ENCODE assay signal across 12 cellular contexts in genomic region chr1:25476186-25477097, GRCh38.
DNase-seq lines count a peak whose midpoint lies in the region; ATAC-seq and TF ChIP-seq lines count a peak whose summit lies in the region.
"Had no signal": no experiment of that assay in that cellular context is flagged by ENCODE, and none has a peak within 500 bp of the region (broad histone marks: within the 10 kb centered on the region; RNA-seq: fewer than 3 reads in every experiment).

No MANE protein-coding gene starts in this region.

- no peaks in the 10 kb centered on the region for H3K9me3 Mint-ChIP-seq in activated naive CD4-positive, alpha-beta T cell treated with anti-CD3 and anti-CD28 coated beads, Interleukin-2, amount 50 U/mL, for 24 hours
- H3K9me3 Mint-ChIP-seq in central memory CD8-positive, alpha-beta T cell: no peaks in the 10 kb centered on the region
- no peaks in the 10 kb centered on the region for H3K9me3 Mint-ChIP-seq in stimulated activated naive B cell treated with anti-CD40 and anti-IgM and Interleukin-4, amounts not matched to agents 10 μg/mL and 1 μg/mL and 100 μg/mL, for 72 hours

- peak overlapping the region; percentile 96 for H3K27ac Mint-ChIP-seq in activated naive CD4-positive, alpha-beta T cell treated with anti-CD3 and anti-CD28 coated beads, Interleukin-2, amount 50 U/mL, for 24 hours
- H3K27ac Mint-ChIP-seq in central memory CD8-positive, alpha-beta T cell (ENCODE audit: low read depth): peak overlapping the region; percentile 22
- H3K27ac Mint-ChIP-seq in stimulated activated naive B cell treated with anti-CD40 and anti-IgM and Interleukin-4, amounts not matched to agents 10 μg/mL and 1 μg/mL and 100 μg/mL, for 72 hours: peak overlapping the region; percentile 31

- no peak for TF ChIP-seq CTCF in GM13977 (IDR thresholded peaks at IDR 0.05; ENCODE audit: extremely low read depth, insufficient read depth, missing control alignments)

- peaks cover 4% of the 10 kb centered on the region for H3K36me3 Mint-ChIP-seq in activated naive CD4-positive, alpha-beta T cell treated with anti-CD3 and anti-CD28 coated beads, Interleukin-2, amount 50 U/mL, for 24 hours
- H3K36me3 Mint-ChIP-seq in central memory CD8-positive, alpha-beta T cell (ENCODE audit: insufficient read depth): peaks cover 8% of the 10 kb centered on the region
- H3K36me3 Mint-ChIP-seq in stimulated activated naive B cell treated with anti-CD40 and anti-IgM and Interleukin-4, amounts not matched to agents 10 μg/mL and 1 μg/mL and 100 μg/mL, for 72 hours: peaks cover 9 to 16% of the 10 kb centered on the region in 2 donors

- no peaks in the 10 kb centered on the region for H3K27me3 Mint-ChIP-seq in activated naive CD4-positive, alpha-beta T cell treated with anti-CD3 and anti-CD28 coated beads, Interleukin-2, amount 50 U/mL, for 24 hours
- no peaks in the 10 kb centered on the region for H3K27me3 Mint-ChIP-seq in central memory CD8-positive, alpha-beta T cell
- H3K27me3 Mint-ChIP-seq in stimulated activated naive B cell treated with anti-CD40 and anti-IgM and Interleukin-4, amounts not matched to agents 10 μg/mL and 1 μg/mL and 100 μg/mL, for 72 hours: no peaks in the 10 kb centered on the region

- in situ Hi-C loops in GM13977 (cut with MboI; ENCODE audit: low pct_unique_long_range_greater_than_20kb, low sequenced_read_pairs, unreplicated experiment): no loop called here

- DNase-seq in activated naive CD4-positive, alpha-beta T cell treated with anti-CD3 and anti-CD28 coated beads, Interleukin-2, amount 50 U/mL, for 16 hours: no peak
- peak; percentile 82 for DNase-seq in NCI-H524 treated with DMSO at 0.1 percent for 48 hours (lab: John Stamatoyannopoulos, UW)
- DNase-seq in central memory CD8-positive, alpha-beta T cell (ENCODE audit: low spot score in 2 of 2): no peak
- no peak for DNase-seq in stimulated activated naive B cell treated with anti-CD40 and anti-IgM and Interleukin-4, amounts not matched to agents 10 μg/mL and 1 μg/mL and 100 μg/mL, for 72 hours
- DNase-seq in SKM-1 treated with dmso at 0.1 percent for 144 hours (lab: John Stamatoyannopoulos, UW; ENCODE audit: unreplicated experiment): no peak
- DNase-seq in GM13977 (ENCODE audit: low spot score): no peak
- no peak for DNase-seq in NCI-H1048 (lab: John Stamatoyannopoulos, UW)
- DNase-seq: KBM-7, NCI-H774, retina, upper lobe of left lung had no signal

- peaks cover 61% of the 10 kb centered on the region for H3K4me1 Mint-ChIP-seq in activated naive CD4-positive, alpha-beta T cell treated with anti-CD3 and anti-CD28 coated beads, Interleukin-2, amount 50 U/mL, for 24 hours
- H3K4me1 Mint-ChIP-seq in central memory CD8-positive, alpha-beta T cell: peaks cover 36% of the 10 kb centered on the region
- peaks cover 24 to 51% of the 10 kb centered on the region in 2 donors for H3K4me1 Mint-ChIP-seq in stimulated activated naive B cell treated with anti-CD40 and anti-IgM and Interleukin-4, amounts not matched to agents 10 μg/mL and 1 μg/mL and 100 μg/mL, for 72 hours

- no peak for ATAC-seq in central memory CD8-positive, alpha-beta T cell (replicated peaks; ENCODE audit: extremely low read depth, poor library complexity, severe bottlenecking)
- no peak for ATAC-seq in stimulated activated naive B cell treated with anti-CD40 and anti-IgM and Interleukin-4, amounts not matched to agents 10 μg/mL and 1 μg/mL and 100 μg/mL, for 72 hours (replicated peaks)

- H3K4me3 Mint-ChIP-seq in activated naive CD4-positive, alpha-beta T cell treated with anti-CD3 and anti-CD28 coated beads, Interleukin-2, amount 50 U/mL, for 24 hours: peak overlapping the region; percentile 55
- no peak overlapping the region for H3K4me3 Mint-ChIP-seq in central memory CD8-positive, alpha-beta T cell
- H3K4me3 Mint-ChIP-seq in stimulated activated naive B cell treated with anti-CD40 and anti-IgM and Interleukin-4, amounts not matched to agents 10 μg/mL and 1 μg/mL and 100 μg/mL, for 72 hours: peak overlapping the region in 1 of 2 donors; percentile 5

Comparison
In these comparisons a context has a peak if more than half of its experiments do, and no peak if none do; other contexts are left out.
1. H3K27ac Mint-ChIP-seq: peak in every context shown above with its lines; median percentile 96 in activated naive CD4-positive, alpha-beta T cell treated with anti-CD3 and anti-CD28 coated beads, Interleukin-2, amount 50 U/mL, for 24 hours; 31 in stimulated activated naive B cell treated with anti-CD40 and anti-IgM and Interleukin-4, amounts not matched to agents 10 μg/mL and 1 μg/mL and 100 μg/mL, for 72 hours; 22 in central memory CD8-positive, alpha-beta T cell.